In the genomic region with DNA sequence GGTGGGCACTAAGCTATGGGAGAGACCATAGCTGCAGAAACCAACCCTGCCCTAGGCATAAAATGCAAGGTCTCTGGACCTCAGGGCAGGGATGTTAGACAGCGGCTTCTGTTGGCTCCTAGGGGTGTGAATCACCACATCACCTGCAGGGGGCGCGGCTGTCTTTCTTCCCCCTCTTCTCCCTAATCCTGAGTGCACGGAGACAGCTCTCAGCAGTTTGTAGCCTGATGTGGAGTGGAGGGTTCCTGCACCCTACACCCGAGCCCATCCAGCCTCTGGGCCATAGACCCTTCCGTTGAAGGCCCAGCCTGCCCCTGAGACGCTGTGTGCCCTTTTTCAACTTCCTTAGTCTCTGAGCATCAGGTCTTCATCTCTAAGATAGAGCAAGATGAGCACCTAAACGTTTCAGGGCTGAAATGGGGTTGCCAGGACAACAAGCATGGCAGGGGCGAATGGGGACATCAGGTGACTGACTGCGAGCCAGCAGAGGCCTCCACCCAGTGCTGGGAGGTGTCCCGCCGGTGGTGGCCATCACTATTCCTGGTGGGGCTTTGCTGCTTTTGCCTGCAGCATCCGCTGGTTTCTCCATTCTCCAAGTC, we compare ENCODE assay signal across 8 cellular contexts. TPM values are rescaled to one million over a fixed set of nuclear protein-coding genes. Genes with fewer than 3 reads are reported as not detected.
DNase-seq lines count a peak whose midpoint lies in the region; ATAC-seq and TF ChIP-seq lines count a peak whose summit lies in the region.

No MANE protein-coding gene starts in this region.

- peak; percentile 86 for TF ChIP-seq CTCF in choroid plexus epithelial cell (conservative IDR thresholded peaks at IDR 0.05; ENCODE audit: low read depth, low read length)
- peak; percentile 85 to 97 for TF ChIP-seq CTCF in left lung (IDR thresholded peaks at IDR 0.05)

- intact Hi-C loops in left lung (cut with DNase I), result loop anchor here in 1 of 2 donors (5.0 kb wide), 1 partner anchor 142 kb away; no protein-coding TSS in a partner anchor

- no peaks in the 10 kb centered on the region for H3K27me3 ChIP-seq in left lung

- H3K4me3 ChIP-seq in choroid plexus epithelial cell (ENCODE audit: low read depth, low read length) (no peak overlapping the region), left lung (no peak overlapping the region)

- DNase-seq in AG08395 (ENCODE audit: low spot score) (peak; percentile 80), GM19240 (ENCODE audit: insufficient read length, low spot score) (peak; percentile 77), NCI-H345 (lab: John Stamatoyannopoulos, UW) (peak; percentile 74), choroid plexus epithelial cell (ENCODE audit: low read depth) (peak; percentile 85), left lung (peak; percentile 83 to 94)
- DNase-seq in activated CD4-positive, alpha-beta T cell treated with anti-CD3 and anti-CD28 coated beads for 4 hours, result peak; percentile 81 to 85
- DNase-seq in stimulated activated CD4-positive, alpha-beta T cell treated with anti-CD3 and anti-CD28 coated beads, Interleukin-4, amount 100 ng/mL, for 48 hours (ENCODE audit: low read depth in 2 of 2), result peak; percentile 76 to 82

- H3K9me3 ChIP-seq in left lung, result no peaks in the 10 kb centered on the region

- H3K27ac ChIP-seq in left lung, result no peak overlapping the region

- peak; percentile 33 for ATAC-seq in left lung
- no peak for ATAC-seq in GM19455 (IDR thresholded peaks at IDR 0.05; ENCODE audit: unreplicated experiment)

- no peaks in the 10 kb centered on the region for H3K36me3 ChIP-seq in left lung

- peaks cover 16 to 51% of the 10 kb centered on the region in 2 donors for H3K4me1 ChIP-seq in left lung

RNA-seq across cellular contexts. Expression of gene SEC16A, which starts 2.3 kb away (rescaled TPM):
- total RNA-seq in left lung, result 10 to 100 TPM; 77.8 to 79.5 TPM

RNA-seq across cellular contexts. Expression of gene INPP5E, which starts 45.5 kb away (rescaled TPM):
- 10 to 100 TPM; 12.0 TPM for total RNA-seq in left lung
